Comparison of ENCODE assay signal across 31 cellular contexts in the genomic region with DNA sequence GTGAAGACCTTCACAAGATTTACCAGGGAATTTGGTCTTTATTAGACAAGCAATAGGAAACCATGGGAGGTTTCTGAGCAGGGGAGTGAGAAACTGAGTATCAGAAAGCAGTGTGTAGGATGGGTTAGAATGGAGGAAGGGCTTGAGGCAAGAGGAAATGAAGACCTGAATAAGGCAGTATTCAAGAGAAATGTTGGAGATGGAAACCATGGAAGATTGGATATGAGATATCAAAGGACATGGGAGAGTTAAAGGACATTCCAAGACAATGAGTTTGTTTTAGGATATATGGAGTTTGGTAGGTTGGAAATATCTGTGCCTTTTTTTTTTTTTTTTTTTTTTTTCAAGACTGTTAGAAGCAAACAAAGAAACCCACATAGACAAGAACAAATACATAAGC. TPM values are rescaled to one million over a fixed set of nuclear protein-coding genes. Genes with fewer than 3 reads are reported as not detected.
"Had no signal": no experiment of that assay in that cellular context is flagged by ENCODE, and none has a peak within 500 bp of the region (broad histone marks: within the 10 kb centered on the region; RNA-seq: fewer than 3 reads in every experiment).

No MANE protein-coding gene starts in this region.

- H3K79me2 ChIP-seq: hepatocyte had no signal

- H3K36me3 Mint-ChIP-seq: mesothelial cell of epicardium had no signal

- H3K9me3 ChIP-seq: colonic mucosa, esophagus squamous epithelium, gastroesophageal sphincter, heart left ventricle, left lung, lower lobe of right lung, mucosa of descending colon had no signal

- ATAC-seq: effector memory CD8-positive, alpha-beta T cell; esophagus mucosa; gastroesophageal sphincter; heart left ventricle; left colon; left lung; left ventricle myocardium superior; lower lobe of right lung; mucosa of descending colon had no signal

- H3K27ac Mint-ChIP-seq: dendritic cell treated with granulocyte-macrophage colony-stimulating factor and Interleukin-4, amounts not matched to agents 40 ng/mL and 50 ng/mL, for 4 days; effector memory CD8-positive, alpha-beta T cell; endodermal cell; immature natural killer cell; mesothelial cell of epicardium; naive B cell had no signal

- H3K4me3 Mint-ChIP-seq: dendritic cell treated with granulocyte-macrophage colony-stimulating factor and Interleukin-4, amounts not matched to agents 40 ng/mL and 50 ng/mL, for 4 days; effector memory CD8-positive, alpha-beta T cell; endodermal cell; immature natural killer cell; mesothelial cell of epicardium; naive B cell had no signal

- H3K27ac ChIP-seq: colonic mucosa, epithelial cell of prostate, esophagus squamous epithelium, gastroesophageal sphincter, heart left ventricle, hepatocyte, left lung, lower lobe of right lung had no signal

- DNase-seq: colonic mucosa; cortex of kidney; effector CD8-positive, alpha-beta T cell; effector memory CD8-positive, alpha-beta T cell; endodermal cell; erythroblast; esophagus squamous epithelium; foreskin fibroblast; heart left ventricle; hypothalamus; immature natural killer cell; islet precursor cell; kidney; kidney glomerular epithelial cell; left colon; left lung; left ventricle myocardium superior; lower lobe of right lung; mesenchymal stem cell; mucosa of descending colon; naive B cell had no signal

- H3K9me3 Mint-ChIP-seq: endodermal cell had no signal

- FAIRE-seq: endometrium, frontal cortex, kidney had no signal

- H3K4me3 ChIP-seq: colonic mucosa, esophagus squamous epithelium, gastroesophageal sphincter, heart left ventricle, hepatocyte, left lung, lower lobe of right lung, mucosa of descending colon had no signal

- H3K4me1 ChIP-seq: colonic mucosa, gastroesophageal sphincter, heart left ventricle, left lung, lower lobe of right lung had no signal

- H3K36me3 ChIP-seq: colonic mucosa, esophagus squamous epithelium, gastroesophageal sphincter, heart left ventricle, left lung, lower lobe of right lung had no signal

- H3K4me2 ChIP-seq: hepatocyte had no signal

- H2AFZ ChIP-seq: hepatocyte had no signal

- H3K4me1 Mint-ChIP-seq: immature natural killer cell, naive B cell had no signal

- H3K27me3 ChIP-seq: colonic mucosa, esophagus squamous epithelium, gastroesophageal sphincter, heart left ventricle, hepatocyte, left lung had no signal

RNA-seq across cellular contexts. Expression of a gene that starts 21.3 kb away (rescaled TPM):
- total RNA-seq: dermis microvascular lymphatic vessel endothelial cell, lung microvascular endothelial cell had no signal
- polyA plus RNA-seq: immature natural killer cell had no signal
